In the genomic region with DNA sequence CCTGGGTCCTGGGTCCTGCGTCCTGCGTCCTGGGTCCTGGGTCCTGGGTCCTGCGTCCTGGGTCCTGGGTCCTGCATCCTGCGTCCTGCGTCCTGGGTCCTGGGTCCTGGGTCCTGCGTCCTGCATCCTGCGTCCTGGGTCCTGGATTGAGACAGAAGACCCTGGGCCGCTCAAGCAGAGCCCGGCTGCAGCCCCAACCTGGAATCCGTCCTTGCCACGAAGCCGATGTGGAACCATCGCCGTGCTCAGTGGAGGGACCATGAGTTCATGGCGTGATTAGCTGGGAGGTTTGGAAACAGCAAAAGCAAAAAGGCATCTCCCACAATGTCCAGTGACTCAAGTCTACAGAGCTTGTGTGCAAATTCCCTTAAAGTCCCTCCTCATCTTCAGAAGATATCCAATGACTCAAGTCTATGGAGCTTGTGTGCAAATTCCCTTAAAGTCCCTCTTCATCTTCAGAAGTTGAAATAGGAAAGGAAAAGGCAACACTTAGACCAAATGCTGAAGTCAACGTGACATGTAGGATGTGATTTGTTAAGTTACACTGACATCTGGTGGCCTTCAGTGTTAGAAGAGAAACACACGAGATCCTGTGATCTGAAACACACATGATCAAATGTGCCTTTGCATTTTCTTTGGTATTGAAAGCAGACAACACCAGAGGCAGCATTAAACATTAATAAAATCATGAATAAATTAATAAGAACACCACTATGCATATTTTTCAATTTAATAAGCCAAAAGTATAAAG, we compare ENCODE assay signal across 9 cellular contexts.
DNase-seq lines count a peak whose midpoint lies in the region; FAIRE-seq and TF ChIP-seq lines count a peak whose summit lies in the region.
"Had no signal": no experiment of that assay in that cellular context is flagged by ENCODE, and none has a peak within 500 bp of the region (broad histone marks: within the 10 kb centered on the region; RNA-seq: fewer than 3 reads in every experiment).

No MANE protein-coding gene starts in this region.

- CTCF ChIA-PET in HEK293 (lab: Yijun Ruan, JAX) = interaction anchor here (0.6 to 1.3 kb wide), 6 partner anchors 9 to 1134 kb away, joined by 3 to 4 read pairs (median 3); no protein-coding TSS in a partner anchor

- no peaks in the 10 kb centered on the region for H3K36me3 Mint-ChIP-seq in glutamatergic neuron (ENCODE audit: unreplicated experiment)
- no peaks in the 10 kb centered on the region for H3K36me3 Mint-ChIP-seq in CD14-positive monocyte
- H3K36me3 Mint-ChIP-seq: activated naive CD8-positive, alpha-beta T cell treated with anti-CD3 and anti-CD28 coated beads, Interleukin-2, amount 10 ng/mL, durations not matched to agents 7 days and 5 days had no signal

- H3K4me1 Mint-ChIP-seq in glutamatergic neuron (ENCODE audit: low read depth, unreplicated experiment) (peaks cover 22% of the 10 kb centered on the region), CD14-positive monocyte (no peaks in the 10 kb centered on the region)
- H3K4me1 Mint-ChIP-seq: activated naive CD8-positive, alpha-beta T cell treated with anti-CD3 and anti-CD28 coated beads, Interleukin-2, amount 10 ng/mL, durations not matched to agents 7 days and 5 days had no signal

- H3K4me3 Mint-ChIP-seq in glutamatergic neuron (ENCODE audit: unreplicated experiment) (peak overlapping the region; percentile 34), CD14-positive monocyte (no peak overlapping the region)
- H3K4me3 Mint-ChIP-seq: activated naive CD8-positive, alpha-beta T cell treated with anti-CD3 and anti-CD28 coated beads, Interleukin-2, amount 10 ng/mL, durations not matched to agents 7 days and 5 days had no signal

- no peaks in the 10 kb centered on the region for H3K4me1 ChIP-seq in BE2C
- H3K4me1 ChIP-seq in HEK293 (ENCODE audit: control insufficient read depth, insufficient read depth, low read length) = no peaks in the 10 kb centered on the region

- intact Hi-C loops in CD14-positive monocyte (cut with micrococcal nuclease) = no loop called here

- no peaks in the 10 kb centered on the region for H3K27me3 ChIP-seq in BE2C

- no peak overlapping the region for H3K27ac Mint-ChIP-seq in glutamatergic neuron (ENCODE audit: unreplicated experiment)
- H3K27ac Mint-ChIP-seq in CD14-positive monocyte = no peak overlapping the region
- H3K27ac Mint-ChIP-seq: activated naive CD8-positive, alpha-beta T cell treated with anti-CD3 and anti-CD28 coated beads, Interleukin-2, amount 10 ng/mL, durations not matched to agents 7 days and 5 days had no signal

- H3K27me3 Mint-ChIP-seq in glutamatergic neuron (ENCODE audit: unreplicated experiment) (peaks cover 6% of the 10 kb centered on the region), CD14-positive monocyte (ENCODE audit: low read depth in 3 of 3) (peaks cover 0 to 6% (median 0%) of the 10 kb centered on the region in 3 donors)
- H3K27me3 Mint-ChIP-seq: activated naive CD8-positive, alpha-beta T cell treated with anti-CD3 and anti-CD28 coated beads, Interleukin-2, amount 10 ng/mL, durations not matched to agents 7 days and 5 days had no signal

- TF ChIP-seq CTCF in BE2C (IDR thresholded peaks at IDR 0.05; ENCODE audit: low read depth, low read length) = peak; percentile 52
- TF ChIP-seq CTCF in HEK293 (tag by site-specific recombination; IDR thresholded peaks at IDR 0.05) = no peak
- TF ChIP-seq CTCF in glutamatergic neuron (IDR thresholded peaks at IDR 0.05; ENCODE audit: partially characterized antibody, unreplicated experiment) = peak; percentile 24
- no peak for TF ChIP-seq CTCF in CD14-positive monocyte (IDR thresholded peaks at IDR 0.05)

- H3K4me3 ChIP-seq in BE2C (ENCODE audit: low read depth, low read length) = no peak overlapping the region
- no peak overlapping the region for H3K4me3 ChIP-seq in HEK293 (ENCODE audit: low read depth, low read length)

- H3K9me3 Mint-ChIP-seq in glutamatergic neuron (ENCODE audit: unreplicated experiment) = peaks cover 9% of the 10 kb centered on the region
- H3K9me3 Mint-ChIP-seq in CD14-positive monocyte = no peaks in the 10 kb centered on the region
- H3K9me3 Mint-ChIP-seq: activated naive CD8-positive, alpha-beta T cell treated with anti-CD3 and anti-CD28 coated beads, Interleukin-2, amount 10 ng/mL, durations not matched to agents 7 days and 5 days had no signal

- DNase-seq in BE2C (no peak), RCC 7860 (ENCODE audit: low spot score) (peak; percentile 34), glutamatergic neuron (no peak), glomerular visceral epithelial cell (ENCODE audit: extremely low spot score) (no peak), CD14-positive monocyte (ENCODE audit: low spot score) (no peak), GM12892 (ENCODE audit: insufficient read length) (no peak)
- DNase-seq in activated naive CD4-positive, alpha-beta T cell treated with anti-CD3 and anti-CD28 coated beads, Interleukin-2, amount 50 U/mL, for 16 hours = no peak
- DNase-seq: activated naive CD8-positive, alpha-beta T cell treated with anti-CD3 and anti-CD28 coated beads, Interleukin-2, amount 10 ng/mL, durations not matched to agents 7 days and 5 days had no signal

- no peak for TF ChIP-seq POLR2A in GM12892 (IDR thresholded peaks at IDR 0.05; ENCODE audit: low read depth, low read length)

- H3K27ac ChIP-seq in HEK293 (ENCODE audit: extremely low read depth, low read depth, low read length) = no peak overlapping the region

- H3K36me3 ChIP-seq in BE2C (no peaks in the 10 kb centered on the region), HEK293 (ENCODE audit: control insufficient read depth in 2 of 2, insufficient read depth in 1 of 2, low read length in 2 of 2) (no peaks in the 10 kb centered on the region)

- FAIRE-seq in RCC 7860 (lab: Jason Lieb, UNC) (no peak), GM12892 (lab: Jason Lieb, UNC) (no peak)

- H3K9me3 ChIP-seq in BE2C (no peaks in the 10 kb centered on the region), HEK293 (ENCODE audit: control insufficient read depth, insufficient read depth, low read depth, low read length) (no peaks in the 10 kb centered on the region)

- POLR2A ChIA-PET in HEK293 (lab: Yijun Ruan, JAX) = no interaction called here

TF ChIP-seq in HEK293, 187 proteins besides CTCF, POLR2A, EP300 and RAD21:
- TF ChIP-seq YY1 (tag by site-specific recombination; IDR thresholded peaks at IDR 0.05) (no peak), MYNN (tag by site-specific recombination; IDR thresholded peaks at IDR 0.05; ENCODE audit: borderline replicate concordance) (no peak), ZNF654 (tag by site-specific recombination; IDR thresholded peaks at IDR 0.05; ENCODE audit: low read depth) (peak; percentile 81)

Comparison
In these comparisons a context has a peak if more than half of its experiments do, and no peak if none do; other contexts are left out.
1. CTCF ChIP-seq: peak in BE2C (single experiment) and glutamatergic neuron (single experiment); none in HEK293 (single experiment) and CD14-positive monocyte (single experiment).